In the genomic region with DNA sequence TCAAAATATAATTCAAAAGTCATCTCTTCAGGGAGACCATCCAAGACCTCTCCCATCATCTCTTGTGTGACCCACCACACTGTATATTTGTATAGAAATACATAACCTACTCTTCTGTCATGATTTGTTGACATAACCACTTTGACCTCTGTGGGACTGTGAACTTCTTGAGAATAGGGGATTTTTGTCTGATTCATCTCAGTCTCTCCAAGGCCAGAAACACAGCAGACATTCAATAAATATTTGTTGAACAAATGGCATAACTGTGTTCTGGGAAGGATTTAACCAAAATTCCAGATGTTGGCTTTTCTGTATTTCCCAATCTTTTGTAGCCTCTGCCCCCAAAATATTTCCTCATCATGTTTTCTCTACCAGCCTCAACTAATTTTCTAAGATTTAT, we compare ENCODE assay signal across 1 cellular context.
TF ChIP-seq lines count a peak whose summit lies in the region.

No MANE protein-coding gene starts in this region.

TF ChIP-seq in A549, 52 proteins besides CTCF, POLR2A, EP300 and RAD21 (continued from another document):
- TF ChIP-seq POLR2AphosphoS2 (conservative IDR thresholded peaks at IDR 0.05; ENCODE audit: low read length): no peak
- no peak for TF ChIP-seq CBX2 (IDR thresholded peaks at IDR 0.05; ENCODE audit: borderline replicate concordance, low read depth)
- TF ChIP-seq, protein P1, sequence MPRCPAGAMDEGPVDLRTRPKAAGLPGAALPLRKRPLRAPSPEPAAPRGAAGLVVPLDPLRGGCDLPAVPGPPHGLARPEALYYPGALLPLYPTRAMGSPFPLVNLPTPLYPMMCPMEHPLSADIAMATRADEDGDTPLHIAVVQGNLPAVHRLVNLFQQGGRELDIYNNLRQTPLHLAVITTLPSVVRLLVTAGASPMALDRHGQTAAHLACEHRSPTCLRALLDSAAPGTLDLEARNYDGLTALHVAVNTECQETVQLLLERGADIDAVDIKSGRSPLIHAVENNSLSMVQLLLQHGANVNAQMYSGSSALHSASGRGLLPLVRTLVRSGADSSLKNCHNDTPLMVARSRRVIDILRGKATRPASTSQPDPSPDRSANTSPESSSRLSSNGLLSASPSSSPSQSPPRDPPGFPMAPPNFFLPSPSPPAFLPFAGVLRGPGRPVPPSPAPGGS (IDR thresholded peaks at IDR 0.05): 0 out of 3 replicates have a peak, but pooled peaks have one; percentile 34
- TF ChIP-seq ESRRA (IDR thresholded peaks at IDR 0.05; ENCODE audit: borderline replicate concordance, low read length): no peak
- TF ChIP-seq JUNB (IDR thresholded peaks at IDR 0.05): peak; percentile 65; the same call in 1 of the 2 replicates
- TF ChIP-seq HDAC2 (IDR thresholded peaks at IDR 0.05): no peak
- no peak for TF ChIP-seq HOXB5 (CRISPR knock-in tag; IDR thresholded peaks at IDR 0.05)
- TF ChIP-seq FOSB (CRISPR knock-in tag; IDR thresholded peaks at IDR 0.05): no peak
- TF ChIP-seq ZC3H11A (IDR thresholded peaks at IDR 0.05): no peak
- TF ChIP-seq RNF2 (IDR thresholded peaks at IDR 0.05; ENCODE audit: borderline replicate concordance, low read depth): no peak
- no peak for TF ChIP-seq ZNF302 (CRISPR knock-in tag; IDR thresholded peaks at IDR 0.05)
- TF ChIP-seq, protein P2, sequence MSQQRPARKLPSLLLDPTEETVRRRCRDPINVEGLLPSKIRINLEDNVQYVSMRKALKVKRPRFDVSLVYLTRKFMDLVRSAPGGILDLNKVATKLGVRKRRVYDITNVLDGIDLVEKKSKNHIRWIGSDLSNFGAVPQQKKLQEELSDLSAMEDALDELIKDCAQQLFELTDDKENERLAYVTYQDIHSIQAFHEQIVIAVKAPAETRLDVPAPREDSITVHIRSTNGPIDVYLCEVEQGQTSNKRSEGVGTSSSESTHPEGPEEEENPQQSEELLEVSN (IDR thresholded peaks at IDR 0.05; ENCODE audit: borderline replicate concordance, low read depth): no peak
- TF ChIP-seq HOXB13 (CRISPR knock-in tag; IDR thresholded peaks at IDR 0.05; ENCODE audit: low read depth): no peak
- TF ChIP-seq, protein P3, sequence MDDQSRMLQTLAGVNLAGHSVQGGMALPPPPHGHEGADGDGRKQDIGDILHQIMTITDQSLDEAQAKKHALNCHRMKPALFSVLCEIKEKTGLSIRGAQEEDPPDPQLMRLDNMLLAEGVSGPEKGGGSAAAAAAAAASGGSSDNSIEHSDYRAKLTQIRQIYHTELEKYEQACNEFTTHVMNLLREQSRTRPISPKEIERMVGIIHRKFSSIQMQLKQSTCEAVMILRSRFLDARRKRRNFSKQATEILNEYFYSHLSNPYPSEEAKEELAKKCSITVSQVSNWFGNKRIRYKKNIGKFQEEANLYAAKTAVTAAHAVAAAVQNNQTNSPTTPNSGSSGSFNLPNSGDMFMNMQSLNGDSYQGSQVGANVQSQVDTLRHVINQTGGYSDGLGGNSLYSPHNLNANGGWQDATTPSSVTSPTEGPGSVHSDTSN (IDR thresholded peaks at IDR 0.05): no peak
- no peak for TF ChIP-seq NR3C1 (IDR thresholded peaks at IDR 0.05)
- TF ChIP-seq ZSCAN20 (CRISPR knock-in tag; IDR thresholded peaks at IDR 0.05): no peak
- TF ChIP-seq EHMT2 (IDR thresholded peaks at IDR 0.05; ENCODE audit: low read depth): no peak
- TF ChIP-seq MAFK (IDR thresholded peaks at IDR 0.05; ENCODE audit: partially characterized antibody): no peak
- TF ChIP-seq TP53 (CRISPR knock-in tag; IDR thresholded peaks at IDR 0.05): no peak
- peak in 1 of 2 experiments; percentile 29; a peak in 1 of 5 replicates for TF ChIP-seq JUN (IDR thresholded peaks at IDR 0.05)
- TF ChIP-seq NPAS2 (CRISPR knock-in tag; IDR thresholded peaks at IDR 0.05; ENCODE audit: borderline replicate concordance): no peak
- TF ChIP-seq GATA3 (IDR thresholded peaks at IDR 0.05; ENCODE audit: borderline replicate concordance): peak; percentile 29; the same call in 1 of the 2 replicates
- TF ChIP-seq, protein P4, sequence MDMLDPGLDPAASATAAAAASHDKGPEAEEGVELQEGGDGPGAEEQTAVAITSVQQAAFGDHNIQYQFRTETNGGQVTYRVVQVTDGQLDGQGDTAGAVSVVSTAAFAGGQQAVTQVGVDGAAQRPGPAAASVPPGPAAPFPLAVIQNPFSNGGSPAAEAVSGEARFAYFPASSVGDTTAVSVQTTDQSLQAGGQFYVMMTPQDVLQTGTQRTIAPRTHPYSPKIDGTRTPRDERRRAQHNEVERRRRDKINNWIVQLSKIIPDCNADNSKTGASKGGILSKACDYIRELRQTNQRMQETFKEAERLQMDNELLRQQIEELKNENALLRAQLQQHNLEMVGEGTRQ (IDR thresholded peaks at IDR 0.05): no peak
- TF ChIP-seq ZFP36 (IDR thresholded peaks at IDR 0.05; ENCODE audit: borderline replicate concordance, partially characterized antibody): no peak
- no peak for TF ChIP-seq HOXA7 (CRISPR knock-in tag; IDR thresholded peaks at IDR 0.05)
- no peak for TF ChIP-seq CHD2 (IDR thresholded peaks at IDR 0.05; ENCODE audit: low read length, partially characterized antibody)
- TF ChIP-seq, protein P5, sequence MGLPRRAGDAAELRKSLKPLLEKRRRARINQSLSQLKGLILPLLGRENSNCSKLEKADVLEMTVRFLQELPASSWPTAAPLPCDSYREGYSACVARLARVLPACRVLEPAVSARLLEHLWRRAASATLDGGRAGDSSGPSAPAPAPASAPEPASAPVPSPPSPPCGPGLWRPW (IDR thresholded peaks at IDR 0.05): no peak
- TF ChIP-seq, protein P6, sequence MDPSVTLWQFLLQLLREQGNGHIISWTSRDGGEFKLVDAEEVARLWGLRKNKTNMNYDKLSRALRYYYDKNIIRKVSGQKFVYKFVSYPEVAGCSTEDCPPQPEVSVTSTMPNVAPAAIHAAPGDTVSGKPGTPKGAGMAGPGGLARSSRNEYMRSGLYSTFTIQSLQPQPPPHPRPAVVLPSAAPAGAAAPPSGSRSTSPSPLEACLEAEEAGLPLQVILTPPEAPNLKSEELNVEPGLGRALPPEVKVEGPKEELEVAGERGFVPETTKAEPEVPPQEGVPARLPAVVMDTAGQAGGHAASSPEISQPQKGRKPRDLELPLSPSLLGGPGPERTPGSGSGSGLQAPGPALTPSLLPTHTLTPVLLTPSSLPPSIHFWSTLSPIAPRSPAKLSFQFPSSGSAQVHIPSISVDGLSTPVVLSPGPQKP (IDR thresholded peaks at IDR 0.05; ENCODE audit: low read depth, low read length): no peak
- peak; percentile 31; the same call in 1 of the 2 replicates for TF ChIP-seq FOSL2 (IDR thresholded peaks at IDR 0.05)
- TF ChIP-seq FOSL2 (CRISPR knock-in tag; IDR thresholded peaks at IDR 0.05): no peak; the same call in 1 of the 2 replicates
TF ChIP-seq in A549: peak in this region for 6.
